In the genomic region with DNA sequence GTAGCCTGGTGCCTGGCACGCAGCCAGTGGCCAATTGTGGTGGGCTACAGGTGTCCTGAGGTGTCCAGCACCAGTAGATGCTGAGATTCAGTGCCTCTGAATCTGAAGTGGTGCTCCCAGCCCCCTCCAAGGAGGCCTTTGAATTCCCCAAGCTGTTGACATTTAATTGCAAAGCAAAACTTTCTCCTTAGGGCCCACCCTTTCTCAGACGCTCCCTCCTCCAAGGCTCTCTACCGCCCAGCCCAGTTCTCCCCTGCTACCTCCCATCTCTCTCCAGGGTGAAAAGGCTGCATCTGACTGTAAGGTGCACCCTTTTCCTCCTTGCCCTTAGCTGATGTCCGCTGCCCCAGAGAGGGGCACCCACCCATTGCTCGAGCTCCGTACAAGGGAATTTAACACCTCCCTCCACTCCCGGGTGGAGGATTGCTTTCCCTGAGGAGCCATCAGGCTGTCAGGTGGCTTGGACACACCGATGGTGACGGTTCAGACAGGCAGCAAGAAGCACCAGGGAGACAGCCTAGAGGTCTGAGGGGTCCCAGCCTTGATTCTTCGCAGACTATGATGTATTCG, we compare ENCODE assay signal across 1 cellular context.
TF ChIP-seq lines count a peak whose summit lies in the region.

No MANE protein-coding gene starts in this region.

TF ChIP-seq in K562, 482 proteins besides CTCF, POLR2A, EP300 and RAD21:
- TF ChIP-seq NFIC (IDR thresholded peaks at IDR 0.05) (peak; percentile 30; the same call in 1 of the 2 replicates), HMGN3 (IDR thresholded peaks at IDR 0.05; ENCODE audit: borderline replicate concordance, extremely low read depth, insufficient read length, low read depth, low read length) (no peak)
- TF ChIP-seq, protein P1, sequence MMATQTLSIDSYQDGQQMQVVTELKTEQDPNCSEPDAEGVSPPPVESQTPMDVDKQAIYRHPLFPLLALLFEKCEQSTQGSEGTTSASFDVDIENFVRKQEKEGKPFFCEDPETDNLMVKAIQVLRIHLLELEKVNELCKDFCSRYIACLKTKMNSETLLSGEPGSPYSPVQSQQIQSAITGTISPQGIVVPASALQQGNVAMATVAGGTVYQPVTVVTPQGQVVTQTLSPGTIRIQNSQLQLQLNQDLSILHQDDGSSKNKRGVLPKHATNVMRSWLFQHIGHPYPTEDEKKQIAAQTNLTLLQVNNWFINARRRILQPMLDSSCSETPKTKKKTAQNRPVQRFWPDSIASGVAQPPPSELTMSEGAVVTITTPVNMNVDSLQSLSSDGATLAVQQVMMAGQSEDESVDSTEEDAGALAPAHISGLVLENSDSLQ (IDR thresholded peaks at IDR 0.05): no peak
